ENCODE assay signal across 14 cellular contexts in genomic region chr5:123708074-123708806, GRCh38.
DNase-seq lines count a peak whose midpoint lies in the region; ATAC-seq, FAIRE-seq and TF ChIP-seq lines count a peak whose summit lies in the region.
"Had no signal": no experiment of that assay in that cellular context is flagged by ENCODE, and none has a peak within 500 bp of the region (broad histone marks: within the 10 kb centered on the region; RNA-seq: fewer than 3 reads in every experiment).

No MANE protein-coding gene starts in this region.

- 16% methylated on average over 3 of the region's 3 CpGs for WGBS in right cardiac atrium
- whole genome bisulfite sequencing in small intestine, 3 donors: 29 to 63% (median 38%) methylated on average over 3 of the region's 3 CpGs

- intact Hi-C loops in right cardiac atrium (cut with DNase I): no loop called here

- H3K36me3 ChIP-seq in small intestine (ENCODE audit: control insufficient read depth in 2 of 2, insufficient read depth in 2 of 2, low read length in 2 of 2): no peaks in the 10 kb centered on the region
- H3K36me3 ChIP-seq: transverse colon had no signal

- H3K27ac ChIP-seq in AG04450 (ENCODE audit: low read depth, low read length) (peak overlapping the region; percentile 22), right cardiac atrium (ENCODE audit: low read length) (no peak overlapping the region), small intestine (ENCODE audit: low read depth in 1 of 2, low read length in 1 of 2) (no peak overlapping the region)
- H3K27ac ChIP-seq: C4-2B, transverse colon had no signal

- no peak overlapping the region for H3K4me3 ChIP-seq in AG04450 (ENCODE audit: low read depth, low read length)
- H3K4me3 ChIP-seq in right cardiac atrium (ENCODE audit: low read length): no peak overlapping the region
- H3K4me3 ChIP-seq in small intestine (ENCODE audit: low read depth in 1 of 2, low read length in 2 of 2): no peak overlapping the region
- H3K4me3 ChIP-seq: GM23338, transverse colon had no signal

- ATAC-seq in right cardiac atrium (peak; percentile 31 to 52), GM21737 (IDR thresholded peaks at IDR 0.05; ENCODE audit: unreplicated experiment) (no peak), HG02852 (IDR thresholded peaks at IDR 0.05; ENCODE audit: unreplicated experiment) (no peak)
- ATAC-seq: GM23338 had no signal

- H3K4me1 ChIP-seq in right cardiac atrium (ENCODE audit: control insufficient read depth, insufficient read depth, low read length) (peaks cover 5% of the 10 kb centered on the region), small intestine (ENCODE audit: control insufficient read depth in 2 of 2, insufficient read depth in 1 of 2, low read depth in 1 of 2, low read length in 1 of 2) (no peaks in the 10 kb centered on the region)
- H3K4me1 ChIP-seq: transverse colon had no signal

- FAIRE-seq in small intestine (lab: Jason Lieb, UNC): no peak

- CTCF ChIA-PET in AG04450 (lab: Charles Lee): no interaction called here

- DNase-seq in AG04450 (ENCODE audit: low read depth, low spot score) (peak; percentile 30), HS-27A (ENCODE audit: low read depth) (peak; percentile 73), astrocyte of the hippocampus (ENCODE audit: low read depth, low spot score) (peak; percentile 78), right cardiac atrium (no peak), RKO (ENCODE audit: low spot score) (no peak), small intestine (no peak)
- DNase-seq: activated CD4-positive, CD25-positive, alpha-beta regulatory T cell; activated T-cell treated with anti-CD3 and anti-CD28 coated beads for 4 hours; NCI-H2107; transverse colon had no signal

- H3K9me3 ChIP-seq in AG04450 (ENCODE audit: control insufficient read depth, insufficient read depth, low read length): no peaks in the 10 kb centered on the region
- no peaks in the 10 kb centered on the region for H3K9me3 ChIP-seq in right cardiac atrium (ENCODE audit: control insufficient read depth, low read length)
- H3K9me3 ChIP-seq in small intestine (ENCODE audit: control insufficient read depth, low read depth): no peaks in the 10 kb centered on the region
- H3K9me3 ChIP-seq: transverse colon had no signal

- TF ChIP-seq CTCF in AG04450 (IDR thresholded peaks at IDR 0.05; ENCODE audit: low read depth, low read length): no peak

- no peaks in the 10 kb centered on the region for H3K27me3 ChIP-seq in AG04450 (ENCODE audit: control insufficient read depth, insufficient read depth, low read length)
- no peaks in the 10 kb centered on the region for H3K27me3 ChIP-seq in right cardiac atrium (ENCODE audit: control insufficient read depth, insufficient read depth)
- H3K27me3 ChIP-seq in small intestine (ENCODE audit: control insufficient read depth in 2 of 2, insufficient read depth in 2 of 2, low read length in 2 of 2): no peaks in the 10 kb centered on the region
- H3K27me3 ChIP-seq: transverse colon had no signal

- POLR2A ChIA-PET in AG04450 (lab: Yijun Ruan, JAX): no interaction called here

Comparison
In these comparisons a context has a peak if more than half of its experiments do, and no peak if none do; other contexts are left out.
1. DNase-seq: peak in AG04450 (single experiment), HS-27A (single experiment) and astrocyte of the hippocampus (single experiment); none in right cardiac atrium (0 of 3), RKO (single experiment) and small intestine (single experiment).
2. ATAC-seq: peak in right cardiac atrium (2 of 2); none in GM21737 (single experiment) and HG02852 (single experiment).